22 cellular contexts compared by ENCODE assay signal in genomic region chr1:44720281-44720680, GRCh38. TPM values are rescaled to one million over a fixed set of nuclear protein-coding genes. Genes with fewer than 3 reads are reported as not detected.
DNase-seq lines count a peak whose midpoint lies in the region; ATAC-seq and TF ChIP-seq lines count a peak whose summit lies in the region.
"Had no signal": no experiment of that assay in that cellular context is flagged by ENCODE, and none has a peak within 500 bp of the region (broad histone marks: within the 10 kb centered on the region; RNA-seq: fewer than 3 reads in every experiment).

No MANE protein-coding gene starts in this region.

- no peak overlapping the region for H3K27ac ChIP-seq in adrenal gland
- H3K27ac ChIP-seq: hepatocyte, ovary had no signal

- H3K4me1 Mint-ChIP-seq in activated T-cell treated with anti-CD3 and anti-CD28 coated beads, Interleukin-2, amount 50 U/mL, for 24 hours (ENCODE audit: low read depth) = peaks cover 81% of the 10 kb centered on the region
- H3K4me1 Mint-ChIP-seq in activated CD4-positive, alpha-beta memory T cell treated with anti-CD3 and anti-CD28 coated beads, Interleukin-2, amount 10 ng/mL, durations not matched to agents 7 days and 5 days = peaks cover 79% of the 10 kb centered on the region
- peaks cover 51 to 57% of the 10 kb centered on the region in 2 donors for H3K4me1 Mint-ChIP-seq in natural killer cell

- H3K36me3 ChIP-seq in adrenal gland (replicated peaks in 1 of 2) = no peaks in the 10 kb centered on the region
- H3K36me3 ChIP-seq: ovary, stomach had no signal

- H3K36me3 Mint-ChIP-seq in activated T-cell treated with anti-CD3 and anti-CD28 coated beads, Interleukin-2, amount 50 U/mL, for 24 hours (ENCODE audit: low read depth) = peaks cover 13% of the 10 kb centered on the region
- H3K36me3 Mint-ChIP-seq in activated CD4-positive, alpha-beta memory T cell treated with anti-CD3 and anti-CD28 coated beads, Interleukin-2, amount 10 ng/mL, durations not matched to agents 7 days and 5 days (ENCODE audit: low read depth) = no peaks in the 10 kb centered on the region
- H3K36me3 Mint-ChIP-seq in natural killer cell = no peaks in the 10 kb centered on the region

- peak overlapping the region; percentile 100 for H3K27ac Mint-ChIP-seq in activated T-cell treated with anti-CD3 and anti-CD28 coated beads, Interleukin-2, amount 50 U/mL, for 24 hours
- peak overlapping the region; percentile 94 for H3K27ac Mint-ChIP-seq in activated CD4-positive, alpha-beta memory T cell treated with anti-CD3 and anti-CD28 coated beads, Interleukin-2, amount 10 ng/mL, durations not matched to agents 7 days and 5 days
- peak overlapping the region; percentile 93 to 95 for H3K27ac Mint-ChIP-seq in natural killer cell
- H3K27ac Mint-ChIP-seq: HFFc6 had no signal

- CTCF ChIA-PET in activated CD4-positive, alpha-beta memory T cell treated with anti-CD3 and anti-CD28 coated beads, Interleukin-2, amount 10 ng/mL, durations not matched to agents 7 days and 5 days (lab: Charles Lee) = interaction anchor here (0.7 to 4.0 kb wide), 2 partner anchors 10 to 714 kb away, joined by 3 to 59 read pairs; partner anchors contain the start of gene RNU5D-1

- no peak for TF ChIP-seq POLR2A in adrenal gland (IDR thresholded peaks at IDR 0.05)

- H3K9me3 Mint-ChIP-seq in activated T-cell treated with anti-CD3 and anti-CD28 coated beads, Interleukin-2, amount 50 U/mL, for 24 hours = no peaks in the 10 kb centered on the region
- no peaks in the 10 kb centered on the region for H3K9me3 Mint-ChIP-seq in activated CD4-positive, alpha-beta memory T cell treated with anti-CD3 and anti-CD28 coated beads, Interleukin-2, amount 10 ng/mL, durations not matched to agents 7 days and 5 days
- H3K9me3 Mint-ChIP-seq in natural killer cell = no peaks in the 10 kb centered on the region
- H3K9me3 Mint-ChIP-seq: HFFc6 had no signal

- H3K27me3 Mint-ChIP-seq in activated T-cell treated with anti-CD3 and anti-CD28 coated beads, Interleukin-2, amount 50 U/mL, for 24 hours = no peaks in the 10 kb centered on the region
- no peaks in the 10 kb centered on the region for H3K27me3 Mint-ChIP-seq in activated CD4-positive, alpha-beta memory T cell treated with anti-CD3 and anti-CD28 coated beads, Interleukin-2, amount 10 ng/mL, durations not matched to agents 7 days and 5 days
- no peaks in the 10 kb centered on the region for H3K27me3 Mint-ChIP-seq in natural killer cell (ENCODE audit: low read depth in 2 of 2)

- 73 to 95% (median 86%) methylated on average over 4 of the region's 4 CpGs for WGBS in adrenal gland, 4 donors

- H3K27me3 ChIP-seq in adrenal gland = no peaks in the 10 kb centered on the region
- H3K27me3 ChIP-seq: hepatocyte, ovary had no signal

- no peaks in the 10 kb centered on the region for H3K9me3 ChIP-seq in adrenal gland (replicated peaks in 1 of 3)
- H3K9me3 ChIP-seq: ovary, stomach had no signal

- POLR2A ChIA-PET in activated CD4-positive, alpha-beta memory T cell treated with anti-CD3 and anti-CD28 coated beads, Interleukin-2, amount 10 ng/mL, durations not matched to agents 7 days and 5 days (lab: Charles Lee) = interaction anchor here (1.0 to 14.2 kb wide), 11 partner anchors 11 to 619 kb away, joined by 3 to 785 read pairs (median 59); partner anchors contain the start of genes ARMH1, BEST4, BTBD19 and DYNLT4

- no peak for DNase-seq in activated T-cell treated with anti-CD3 and anti-CD28 coated beads, Interleukin-2, amount 50 U/mL, for 24 hours
- DNase-seq in activated T-cell treated with anti-CD3 and anti-CD28 coated beads, Interleukin-2, amount 50 U/mL, for 1 hour = no peak
- DNase-seq in ELR (ENCODE audit: low read depth) (peak; percentile 83), natural killer cell (no peak), NCI-H146 treated with DMSO at 0.1 percent for 48 hours (lab: John Stamatoyannopoulos, UW; ENCODE audit: unreplicated experiment) (no peak), adrenal gland (no peak), amygdala (lab: John Stamatoyannopoulos, UW) (no peak)
- DNase-seq in activated CD4-positive, alpha-beta memory T cell treated with anti-CD3 and anti-CD28 coated beads, Interleukin-2, amount 10 ng/mL, durations not matched to agents 7 days and 5 days = no peak
- DNase-seq: activated CD4-positive, alpha-beta T cell treated with anti-CD3 and anti-CD28 coated beads, Interleukin-2, amount 50 U/mL, for 1 hour; activated gamma-delta T cell treated with Interleukin-2 at 50 U/mL for 16 hours; effector CD4-positive, alpha-beta T cell; HFFc6; NCI-H1105; stomach had no signal

- intact Hi-C loops in natural killer cell (cut with micrococcal nuclease) = no loop called here
- intact Hi-C loops in adrenal gland (cut with DNase I) = no loop called here

- no peak for TF ChIP-seq CTCF in natural killer cell (IDR thresholded peaks at IDR 0.05)
- no peak for TF ChIP-seq CTCF in adrenal gland (IDR thresholded peaks at IDR 0.05)

- H3K4me3 Mint-ChIP-seq in activated T-cell treated with anti-CD3 and anti-CD28 coated beads, Interleukin-2, amount 50 U/mL, for 24 hours = no peak overlapping the region
- no peak overlapping the region for H3K4me3 Mint-ChIP-seq in activated CD4-positive, alpha-beta memory T cell treated with anti-CD3 and anti-CD28 coated beads, Interleukin-2, amount 10 ng/mL, durations not matched to agents 7 days and 5 days
- H3K4me3 Mint-ChIP-seq in natural killer cell = peak overlapping the region; percentile 43
- H3K4me3 Mint-ChIP-seq: HFFc6 had no signal

- no peak overlapping the region for H3K4me3 ChIP-seq in adrenal gland
- H3K4me3 ChIP-seq: hepatocyte, ovary, stomach had no signal

- no peak for ATAC-seq in natural killer cell

- H3K4me1 ChIP-seq in adrenal gland (replicated peaks in 1 of 2) = peaks cover 0 to 3% of the 10 kb centered on the region in 2 donors

RNA-seq across cellular contexts. Expression of gene RNU5D-1, which starts 10.7 kb away (rescaled TPM):
- total RNA-seq in activated CD4-positive, alpha-beta memory T cell treated with anti-CD3 and anti-CD28 coated beads, Interleukin-2, amount 10 ng/mL, durations not matched to agents 7 days and 5 days = not detected
- total RNA-seq in natural killer cell = not detected
- total RNA-seq in adrenal gland = not detected
- polyA plus RNA-seq in adrenal gland = not detected
- total RNA-seq: bronchial epithelial cell; hepatocyte; HFFc6; kidney epithelial cell; mononuclear cell; ovary; skeletal muscle tissue; stomach; T-helper 2 cell treated with Interferon-gamma antibody and Interleukin-4, amounts not matched to agents 100 ng/mL and 5 ng/mL, for 36 hours had no signal
- polyA plus RNA-seq: AG04450, hepatocyte, ovary, stomach had no signal

RNA-seq across cellular contexts. Expression of gene KIF2C, which starts 19.4 kb away (rescaled TPM):
- total RNA-seq in activated CD4-positive, alpha-beta memory T cell treated with anti-CD3 and anti-CD28 coated beads, Interleukin-2, amount 10 ng/mL, durations not matched to agents 7 days and 5 days = 100 to 1,000 TPM; 105 to 106 TPM
- total RNA-seq in natural killer cell (1 to 10 TPM in 1 of 3 donors, under 1 TPM in 2; 0.59 to 1.3 (median 0.93) TPM), adrenal gland (1 to 10 TPM in 6 of 8 donors, under 1 TPM in 2; 0.26 to 4.1 (median 1.6) TPM)
- polyA plus RNA-seq in adrenal gland = 1 to 10 TPM in 1 of 3 donors, under 1 TPM in 2; 0.48 to 1.3 (median 0.67) TPM

RNA-seq across cellular contexts. Expression of gene ARMH1, which starts 45.8 kb away (rescaled TPM):
- total RNA-seq in activated CD4-positive, alpha-beta memory T cell treated with anti-CD3 and anti-CD28 coated beads, Interleukin-2, amount 10 ng/mL, durations not matched to agents 7 days and 5 days = 10 to 100 TPM; 20.8 to 21.2 TPM
- total RNA-seq in natural killer cell = 10 to 100 TPM in 1 of 3 donors, 1 to 10 TPM in 2; 1.5 to 25.5 (median 5.0) TPM
- total RNA-seq in adrenal gland = 10 to 100 TPM in 1 of 8 donors, 1 to 10 TPM in 5, under 1 TPM in 2; 0.18 to 12.4 (median 3.7) TPM
- 10 to 100 TPM in 2 of 3 donors, 1 to 10 TPM in 1; 1.8 to 76.0 (median 47.7) TPM for polyA plus RNA-seq in adrenal gland
- total RNA-seq: bronchial epithelial cell had no signal

RNA-seq across cellular contexts. Expression of gene TMEM53, which starts 46.0 kb away (rescaled TPM):
- total RNA-seq in activated CD4-positive, alpha-beta memory T cell treated with anti-CD3 and anti-CD28 coated beads, Interleukin-2, amount 10 ng/mL, durations not matched to agents 7 days and 5 days = 1 to 10 TPM; 4.3 to 5.6 TPM
- total RNA-seq in natural killer cell = 1 to 10 TPM; 2.2 to 3.8 (median 3.3) TPM
- 10 to 100 TPM in 6 of 8 donors, 1 to 10 TPM in 2; 7.2 to 47.4 (median 13.5) TPM for total RNA-seq in adrenal gland
- 10 to 100 TPM; 10.5 to 13.5 (median 12.1) TPM for polyA plus RNA-seq in adrenal gland

RNA-seq across cellular contexts. Expression of gene RPS8, which starts 55.1 kb away (rescaled TPM):
- total RNA-seq in activated CD4-positive, alpha-beta memory T cell treated with anti-CD3 and anti-CD28 coated beads, Interleukin-2, amount 10 ng/mL, durations not matched to agents 7 days and 5 days = 1,000 to 10,000 TPM; 1,610 to 1,658 TPM
- total RNA-seq in natural killer cell = 1,000 to 10,000 TPM in 2 of 3 donors, 100 to 1,000 TPM in 1; 848 to 1,092 (median 1,009) TPM
- total RNA-seq in adrenal gland = 1,000 to 10,000 TPM; 1,508 to 2,877 (median 2,320) TPM
- 1,000 to 10,000 TPM; 1,753 to 3,127 (median 2,737) TPM for polyA plus RNA-seq in adrenal gland

Comparison
In these comparisons a context has a peak if more than half of its experiments do, and no peak if none do; other contexts are left out.
1. RNA of gene KIF2C, which starts 19.4 kb away (total RNA-seq): 105 to 106 TPM in activated CD4-positive, alpha-beta memory T cell treated with anti-CD3 and anti-CD28 coated beads, Interleukin-2, amount 10 ng/mL, durations not matched to agents 7 days and 5 days; 0.26 to 4.1 TPM in adrenal gland and 0.59 to 1.3 TPM in natural killer cell; every median in the first group is over 10 times any median in the second.
2. Peak in every context shown above with its lines, with median percentiles within 50 percentile points of each other: H3K27ac Mint-ChIP-seq.